10 cellular contexts compared by ENCODE assay signal in genomic region chr14:69288001-69288771, GRCh38. TPM values are rescaled to one million over a fixed set of nuclear protein-coding genes. Genes with fewer than 3 reads are reported as not detected.
DNase-seq lines count a peak whose midpoint lies in the region; ATAC-seq and TF ChIP-seq lines count a peak whose summit lies in the region.
"Had no signal": no experiment of that assay in that cellular context is flagged by ENCODE, and none has a peak within 500 bp of the region (broad histone marks: within the 10 kb centered on the region; RNA-seq: fewer than 3 reads in every experiment).

No MANE protein-coding gene starts in this region.

- H3K27ac ChIP-seq in brain microvascular endothelial cell (no peak overlapping the region), vagina (peak overlapping the region; percentile 17), foreskin keratinocyte (no peak overlapping the region)

- no peak overlapping the region for H3K27ac Mint-ChIP-seq in activated CD8-positive, alpha-beta memory T cell treated with anti-CD3 and anti-CD28 coated beads, Interleukin-2, amount 10 ng/mL, durations not matched to agents 7 days and 5 days
- H3K27ac Mint-ChIP-seq: activated B cell treated with CpG ODN at 0.5 μM for 24 hours; CD4-positive, CD25-positive, alpha-beta regulatory T cell had no signal

- CTCF ChIA-PET in activated CD8-positive, alpha-beta memory T cell treated with anti-CD3 and anti-CD28 coated beads, Interleukin-2, amount 10 ng/mL, durations not matched to agents 7 days and 5 days (lab: Charles Lee), result no interaction called here

- no peak overlapping the region for H3K4me3 Mint-ChIP-seq in activated CD8-positive, alpha-beta memory T cell treated with anti-CD3 and anti-CD28 coated beads, Interleukin-2, amount 10 ng/mL, durations not matched to agents 7 days and 5 days
- H3K4me3 Mint-ChIP-seq: activated B cell treated with CpG ODN at 0.5 μM for 24 hours; CD4-positive, CD25-positive, alpha-beta regulatory T cell had no signal

- TF ChIP-seq CTCF in brain microvascular endothelial cell (IDR thresholded peaks at IDR 0.05; ENCODE audit: low read depth, low read length, missing control alignments) (peak; percentile 67), vagina (IDR thresholded peaks at IDR 0.05) (peak in 1 of 3 experiments; percentile 31), foreskin keratinocyte (conservative IDR thresholded peaks at IDR 0.05) (no peak)

- no peaks in the 10 kb centered on the region for H3K36me3 ChIP-seq in brain microvascular endothelial cell (replicated peaks)
- no peaks in the 10 kb centered on the region for H3K36me3 ChIP-seq in vagina

- TF ChIP-seq POLR2A in vagina (IDR thresholded peaks at IDR 0.05), result no peak

- no peaks in the 10 kb centered on the region for H3K9me3 ChIP-seq in vagina

- ATAC-seq in activated CD8-positive, alpha-beta memory T cell treated with anti-CD3 and anti-CD28 coated beads, Interleukin-2, amount 10 ng/mL, durations not matched to agents 7 days and 5 days, result no peak
- ATAC-seq in left lobe of liver (peak; percentile 82), foreskin keratinocyte (no peak), GM19351 (IDR thresholded peaks at IDR 0.05; ENCODE audit: unreplicated experiment) (no peak)

- peak; percentile 11 for DNase-seq in activated CD8-positive, alpha-beta memory T cell treated with anti-CD3 and anti-CD28 coated beads, Interleukin-2, amount 10 ng/mL, durations not matched to agents 7 days and 5 days
- no peak for DNase-seq in activated CD8-positive, alpha-beta memory T cell treated with anti-CD3 and anti-CD28 coated beads, Interleukin-2, amount 50 U/mL, for 4 hours
- DNase-seq in brain microvascular endothelial cell (no peak), left lobe of liver (ENCODE audit: low spot score) (peak; percentile 74), vagina (ENCODE audit: extremely low spot score in 2 of 2) (peak in 1 of 2 donors; percentile 96), foreskin keratinocyte (no peak), NCI-H1092 treated with DMSO at 0.1 percent for 48 hours (lab: John Stamatoyannopoulos, UW) (no peak)
- DNase-seq: activated B cell treated with CpG ODN at 0.5 μM for 24 hours; CD4-positive, CD25-positive, alpha-beta regulatory T cell had no signal

- no peaks in the 10 kb centered on the region for H3K36me3 Mint-ChIP-seq in activated CD8-positive, alpha-beta memory T cell treated with anti-CD3 and anti-CD28 coated beads, Interleukin-2, amount 10 ng/mL, durations not matched to agents 7 days and 5 days
- H3K36me3 Mint-ChIP-seq: CD4-positive, CD25-positive, alpha-beta regulatory T cell had no signal

- no peaks in the 10 kb centered on the region for H3K4me1 Mint-ChIP-seq in activated CD8-positive, alpha-beta memory T cell treated with anti-CD3 and anti-CD28 coated beads, Interleukin-2, amount 10 ng/mL, durations not matched to agents 7 days and 5 days
- H3K4me1 Mint-ChIP-seq: activated B cell treated with CpG ODN at 0.5 μM for 24 hours; CD4-positive, CD25-positive, alpha-beta regulatory T cell had no signal

- intact Hi-C loops in vagina (cut with DNase I), result no loop called here

- H3K27me3 ChIP-seq in brain microvascular endothelial cell (replicated peaks) (no peaks in the 10 kb centered on the region), vagina (no peaks in the 10 kb centered on the region), foreskin keratinocyte (peaks cover 34% of the 10 kb centered on the region)

- peaks cover 11% of the 10 kb centered on the region for H3K4me1 ChIP-seq in vagina
- H3K4me1 ChIP-seq in foreskin keratinocyte, result no peaks in the 10 kb centered on the region

- in situ Hi-C loops in brain microvascular endothelial cell (cut with HindIII; ENCODE audit: low pct_ligation_motif_present, low sequenced_read_pairs), result no loop called here

- no peaks in the 10 kb centered on the region for H3K9me3 Mint-ChIP-seq in activated CD8-positive, alpha-beta memory T cell treated with anti-CD3 and anti-CD28 coated beads, Interleukin-2, amount 10 ng/mL, durations not matched to agents 7 days and 5 days (ENCODE audit: low read depth)
- H3K9me3 Mint-ChIP-seq: activated B cell treated with CpG ODN at 0.5 μM for 24 hours; CD4-positive, CD25-positive, alpha-beta regulatory T cell had no signal

- no peak overlapping the region for H3K4me3 ChIP-seq in brain microvascular endothelial cell (ENCODE audit: low read depth, low read length)
- no peak overlapping the region for H3K4me3 ChIP-seq in vagina

- peaks cover 2% of the 10 kb centered on the region for H3K27me3 Mint-ChIP-seq in activated CD8-positive, alpha-beta memory T cell treated with anti-CD3 and anti-CD28 coated beads, Interleukin-2, amount 10 ng/mL, durations not matched to agents 7 days and 5 days
- H3K27me3 Mint-ChIP-seq: CD4-positive, CD25-positive, alpha-beta regulatory T cell had no signal

RNA-seq across cellular contexts. Expression of gene GALNT16, which starts 28.2 kb away (rescaled TPM):
- total RNA-seq in activated CD8-positive, alpha-beta memory T cell treated with anti-CD3 and anti-CD28 coated beads, Interleukin-2, amount 10 ng/mL, durations not matched to agents 7 days and 5 days, result under 1 TPM; 0.16 to 0.35 TPM
- 1.1 TPM for total RNA-seq in left lobe of liver
- total RNA-seq in vagina, result 5.2 TPM
- total RNA-seq in foreskin keratinocyte, result not detected in 2 replicates
- not detected in 2 replicates for polyA plus RNA-seq in foreskin keratinocyte
- total RNA-seq: CD4-positive, CD25-positive, alpha-beta regulatory T cell had no signal

Comparison
In these comparisons a context has a peak if more than half of its experiments do, and no peak if none do; other contexts are left out.
1. DNase-seq: peak in activated CD8-positive, alpha-beta memory T cell treated with anti-CD3 and anti-CD28 coated beads, Interleukin-2, amount 10 ng/mL, durations not matched to agents 7 days and 5 days (single experiment) and left lobe of liver (single experiment); none in activated CD8-positive, alpha-beta memory T cell treated with anti-CD3 and anti-CD28 coated beads, Interleukin-2, amount 50 U/mL, for 4 hours (single experiment), brain microvascular endothelial cell (single experiment), foreskin keratinocyte (0 of 2) and NCI-H1092 treated with DMSO at 0.1 percent for 48 hours (single experiment).